In genomic region chr5:10036136-10036535, GRCh38 we compare ENCODE assay signal across 1 cellular context.
TF ChIP-seq lines count a peak whose summit lies in the region.

No MANE protein-coding gene starts in this region.

TF ChIP-seq in WTC11, 78 proteins besides CTCF, POLR2A, EP300 and RAD21 (continued from another document):
- TF ChIP-seq RELA (CRISPR knock-in tag; IDR thresholded peaks at IDR 0.05; ENCODE audit: borderline replicate concordance) (no peak), SMAD3 (CRISPR knock-in tag; IDR thresholded peaks at IDR 0.05; ENCODE audit: borderline replicate concordance) (no peak), ATF1 (CRISPR knock-in tag; IDR thresholded peaks at IDR 0.05) (no peak), RORB (CRISPR knock-in tag; IDR thresholded peaks at IDR 0.05) (no peak), EMX1 (CRISPR knock-in tag; IDR thresholded peaks at IDR 0.05) (no peak), PREB (CRISPR knock-in tag; IDR thresholded peaks at IDR 0.05; ENCODE audit: borderline replicate concordance) (no peak), SP1 (CRISPR knock-in tag; conservative IDR thresholded peaks at IDR 0.05) (no peak), TEAD1 (CRISPR knock-in tag; IDR thresholded peaks at IDR 0.05) (no peak), ZBTB21 (CRISPR knock-in tag; IDR thresholded peaks at IDR 0.05; ENCODE audit: borderline replicate concordance) (no peak), ZNF423 (CRISPR knock-in tag; IDR thresholded peaks at IDR 0.05) (no peak), SOX15 (CRISPR knock-in tag; IDR thresholded peaks at IDR 0.05) (no peak), GABPB1 (CRISPR knock-in tag; IDR thresholded peaks at IDR 0.05) (no peak)
